5 cellular contexts compared by ENCODE assay signal in genomic region chr2:40754912-40755311, GRCh38.
"Had no signal": no experiment of that assay in that cellular context is flagged by ENCODE, and none has a peak within 500 bp of the region (broad histone marks: within the 10 kb centered on the region; RNA-seq: fewer than 3 reads in every experiment).

No MANE protein-coding gene starts in this region.

- H3K9me3 Mint-ChIP-seq: IgD-negative memory B cell had no signal

- H3K4me3 Mint-ChIP-seq: IgD-negative memory B cell had no signal

- H3K36me3 Mint-ChIP-seq: IgD-negative memory B cell had no signal

- ATAC-seq: HepG2, K562 had no signal

- H3K4me3 ChIP-seq: K562 had no signal

- H3K27ac Mint-ChIP-seq: IgD-negative memory B cell had no signal

- DNase-seq: IMR-90 had no signal

- H3K27ac ChIP-seq: HL-60 had no signal

- H3K27me3 Mint-ChIP-seq: IgD-negative memory B cell had no signal
